20 cellular contexts compared by ENCODE assay signal in genomic region chr10:33418309-33418708, GRCh38.
DNase-seq lines count a peak whose midpoint lies in the region; ATAC-seq, FAIRE-seq and TF ChIP-seq lines count a peak whose summit lies in the region.
"Had no signal": no experiment of that assay in that cellular context is flagged by ENCODE, and none has a peak within 500 bp of the region (broad histone marks: within the 10 kb centered on the region; RNA-seq: fewer than 3 reads in every experiment).

No MANE protein-coding gene starts in this region.

- H3K4ac ChIP-seq in H1 (replicated peaks; ENCODE audit: insufficient read length, low read depth, low read length): no peak overlapping the region

- peak overlapping the region; percentile 72; the same call in 1 of the 2 replicates for H2AFZ ChIP-seq in H1 (ENCODE audit: low read length)

- no peak overlapping the region for H3K23ac ChIP-seq in H1 (ENCODE audit: insufficient read length)

- no peak overlapping the region for H2AK5ac ChIP-seq in H1 (ENCODE audit: low read depth, low read length)

- no peak for ATAC-seq in sciatic nerve
- ATAC-seq in left lung: no peak
- ATAC-seq: HepG2 had no signal

- no peak overlapping the region for H3K56ac ChIP-seq in H1 (replicated peaks; ENCODE audit: insufficient read length, low read depth, low read length)

- TF ChIP-seq POLR2A in H1 (IDR thresholded peaks at IDR 0.05; ENCODE audit: control extremely low read depth in 1 of 2, low read depth in 2 of 2, low read length in 2 of 2): no peak

- DNase-seq in NOMO-1 (lab: John Stamatoyannopoulos, UW; ENCODE audit: unreplicated experiment in 2 of 2) (peak; percentile 13 to 60), NOMO-1 treated with dmso at 0.1 percent for 144 hours (lab: John Stamatoyannopoulos, UW; ENCODE audit: unreplicated experiment) (no peak), NOMO-1 treated with DMSO at 0.1 percent for 48 hours (lab: John Stamatoyannopoulos, UW; ENCODE audit: unreplicated experiment) (peak; percentile 55), H1 (ENCODE audit: low read depth in 1 of 2, low spot score in 2 of 2) (no peak), NCI-H1436 (lab: John Stamatoyannopoulos, UW) (no peak), SIG-M5 treated with dmso at 0.1 percent for 504 hours (lab: John Stamatoyannopoulos, UW; ENCODE audit: unreplicated experiment) (no peak), sciatic nerve (ENCODE audit: low spot score) (no peak), left lung (no peak)
- DNase-seq: 8988T; CD4-positive, CD25-positive, alpha-beta regulatory T cell; CD8-positive, alpha-beta memory T cell; COR-L47; DMS153; DMS79; GDM1; GOT3; H9 had no signal

- H2BK5ac ChIP-seq in H1 (ENCODE audit: low read depth, low read length): no peak overlapping the region

- H3K79me2 ChIP-seq in H1 (ENCODE audit: control insufficient read depth in 1 of 2, insufficient read depth in 2 of 2, low read length in 2 of 2): no peaks in the 10 kb centered on the region

- H2BK12ac ChIP-seq in H1 (ENCODE audit: low read depth, low read length): no peak overlapping the region

- H3K23me2 ChIP-seq in H1 (ENCODE audit: low read depth, low read length): peaks cover 2% of the 10 kb centered on the region; the same call in 1 of the 2 replicates

- H3K9ac ChIP-seq in H1 (replicated peaks in 1 of 4; ENCODE audit: extremely low read depth in 1 of 4, low read depth in 3 of 4, low read length in 3 of 4): no peak overlapping the region
- H3K9ac ChIP-seq: BLaER1 had no signal

- H3K18ac ChIP-seq in H1 (ENCODE audit: extremely low read depth, low read length): no peak overlapping the region

- H2BK20ac ChIP-seq in H1 (ENCODE audit: low read length): no peak overlapping the region

- H3K4me3 ChIP-seq in H1 (ENCODE audit: extremely low read depth in 1 of 4, insufficient read depth in 2 of 4, low read depth in 3 of 4, low read length in 4 of 4) (no peak overlapping the region), left lung (no peak overlapping the region)
- H3K4me3 ChIP-seq: BLaER1 had no signal

- TF ChIP-seq CTCF in H1 (IDR thresholded peaks at IDR 0.05; ENCODE audit: control extremely low read depth in 1 of 3, insufficient read depth in 1 of 3, low read depth in 1 of 3, low read length in 3 of 3): no peak
- TF ChIP-seq CTCF in left lung (IDR thresholded peaks at IDR 0.05): no peak

- no peak overlapping the region for H2BK15ac ChIP-seq in H1 (ENCODE audit: low read length)

- TF ChIP-seq RAD21 in H1 (IDR thresholded peaks at IDR 0.05 in 1 of 2, conservative IDR thresholded peaks at IDR 0.05 in 1 of 2; ENCODE audit: low read depth in 2 of 2, low read length in 2 of 2): no peak

- H3K4me1 ChIP-seq in H1 (replicated peaks in 1 of 4; ENCODE audit: control insufficient read depth in 3 of 4, insufficient read depth in 4 of 4, low read length in 3 of 4) (peaks cover 0 to 3% (median 2%) of the 10 kb centered on the region in 4 experiments; a peak in 1 of 7 replicates), left lung (peaks cover 0 to 4% of the 10 kb centered on the region in 2 donors)

- H4K5ac ChIP-seq in H1 (ENCODE audit: insufficient read length, low read depth, low read length): no peak overlapping the region

- TF ChIP-seq EP300 in H1 (IDR thresholded peaks at IDR 0.05; ENCODE audit: borderline replicate concordance in 1 of 2, low read depth in 2 of 2, low read length in 2 of 2): no peak

- H3K27ac ChIP-seq in H1 (ENCODE audit: low read depth, low read length) (no peak overlapping the region), left lung (no peak overlapping the region)
- H3K27ac ChIP-seq: BLaER1 had no signal

- no peak overlapping the region for H4K91ac ChIP-seq in H1 (replicated peaks; ENCODE audit: insufficient read length, low read length)

- H3K36me3 ChIP-seq in H1 (ENCODE audit: control insufficient read depth in 2 of 4, insufficient read depth in 4 of 4, low read length in 3 of 4) (no peaks in the 10 kb centered on the region), left lung (no peaks in the 10 kb centered on the region)
- H3K36me3 ChIP-seq: BLaER1 had no signal

- FAIRE-seq in H1 (lab: Jason Lieb, UNC): no peak
- FAIRE-seq: GM12892, HepG2 had no signal

- H3K79me1 ChIP-seq in H1 (ENCODE audit: low read depth, low read length): no peaks in the 10 kb centered on the region

- CTCF ChIA-PET in H1 (lab: Charles Lee; ENCODE audit: partially characterized antibody): no interaction called here

- H3K27me3 ChIP-seq in H1 (replicated peaks in 1 of 4; ENCODE audit: control insufficient read depth in 3 of 4, extremely low read depth in 1 of 4, insufficient read depth in 3 of 4, low read length in 3 of 4) (no peaks in the 10 kb centered on the region), left lung (no peaks in the 10 kb centered on the region)
- H3K27me3 ChIP-seq: BLaER1 had no signal

- H3K9me3 ChIP-seq in H1 (ENCODE audit: insufficient read depth in 2 of 2, low read depth in 1 of 2, low read length in 1 of 2): no peaks in the 10 kb centered on the region
- no peaks in the 10 kb centered on the region for H3K9me3 ChIP-seq in left lung

- no peaks in the 10 kb centered on the region for H4K20me1 ChIP-seq in H1 (replicated peaks in 1 of 2; ENCODE audit: control insufficient read depth in 1 of 2, insufficient read depth in 2 of 2, low read length in 2 of 2)
- H4K20me1 ChIP-seq: BLaER1 had no signal

- no peak overlapping the region for H3K4me2 ChIP-seq in H1 (ENCODE audit: insufficient read depth in 1 of 2, low read depth in 2 of 2, low read length in 2 of 2)

- POLR2A ChIA-PET in H1 (lab: Charles Lee; ENCODE audit: partially characterized antibody): no interaction called here

- H3K14ac ChIP-seq in H1 (ENCODE audit: insufficient read length): no peak overlapping the region

- whole genome bisulfite sequencing in H1 (ENCODE audit: extremely low coverage in 1 of 2, insufficient coverage in 1 of 2, insufficient read length in 1 of 2, insufficient replicate concordance in 2 of 2, low coverage in 1 of 2, low lambda C conversion rate in 2 of 2, missing lambda C conversion rate in 1 of 2), 2 experiments: 97% methylated on average over 4 of the region's 4 CpGs; no CpG with 5 or more reads in 1 of the 2 experiments

- no peak overlapping the region for H4K8ac ChIP-seq in H1 (ENCODE audit: extremely low read depth, insufficient read depth, low read length)

- H2BK120ac ChIP-seq in H1 (replicated peaks; ENCODE audit: low read depth, low read length): no peak overlapping the region

- intact Hi-C loops in sciatic nerve (cut with DNase I): no loop called here
- intact Hi-C loops in left lung (cut with DNase I): no loop called here

TF ChIP-seq in H1, 55 proteins besides CTCF, POLR2A, EP300 and RAD21:
- no peak for TF ChIP-seq SAP30 (IDR thresholded peaks at IDR 0.05; ENCODE audit: insufficient read depth, insufficient replicate concordance, low read length)
- TF ChIP-seq GABPA (IDR thresholded peaks at IDR 0.05; ENCODE audit: borderline replicate concordance, insufficient read depth, low read length): no peak
- TF ChIP-seq CHD1 (IDR thresholded peaks at IDR 0.05; ENCODE audit: low read depth, low read length): no peak
- TF ChIP-seq, protein P1, sequence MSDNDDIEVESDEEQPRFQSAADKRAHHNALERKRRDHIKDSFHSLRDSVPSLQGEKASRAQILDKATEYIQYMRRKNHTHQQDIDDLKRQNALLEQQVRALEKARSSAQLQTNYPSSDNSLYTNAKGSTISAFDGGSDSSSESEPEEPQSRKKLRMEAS (IDR thresholded peaks at IDR 0.05): no peak
- no peak for TF ChIP-seq KDM5A (IDR thresholded peaks at IDR 0.05; ENCODE audit: low read length)
- TF ChIP-seq TBP (IDR thresholded peaks at IDR 0.05; ENCODE audit: low read depth, low read length): no peak
- no peak for TF ChIP-seq NANOG (IDR thresholded peaks at IDR 0.05; ENCODE audit: insufficient read depth, low read depth, low read length, poor library complexity, severe bottlenecking)
- no peak for TF ChIP-seq JUND (IDR thresholded peaks at IDR 0.05; ENCODE audit: low read length)
- TF ChIP-seq FOSL1 (IDR thresholded peaks at IDR 0.05; ENCODE audit: insufficient read depth, low read depth, low read length): no peak
- no peak for TF ChIP-seq ASH2L (IDR thresholded peaks at IDR 0.05; ENCODE audit: low read length)
- no peak for TF ChIP-seq ZNF274 (IDR thresholded peaks at IDR 0.05; ENCODE audit: borderline replicate concordance, extremely low read depth, low read length)
- no peak for TF ChIP-seq JUN (IDR thresholded peaks at IDR 0.05; ENCODE audit: low read depth, low read length)
- no peak for TF ChIP-seq ATF3 (IDR thresholded peaks at IDR 0.05; ENCODE audit: insufficient read depth, low read depth, low read length)
- TF ChIP-seq EZH2 (IDR thresholded peaks at IDR 0.05; ENCODE audit: low read depth, low read length, severe bottlenecking): no peak
- no peak for TF ChIP-seq RFX5 (IDR thresholded peaks at IDR 0.05; ENCODE audit: borderline replicate concordance, low read depth, low read length)
- no peak for TF ChIP-seq NRF1 (IDR thresholded peaks at IDR 0.05; ENCODE audit: low read depth, low read length)
- no peak for TF ChIP-seq SIN3A (conservative IDR thresholded peaks at IDR 0.05 in 1 of 2, IDR thresholded peaks at IDR 0.05 in 1 of 2; ENCODE audit: low read depth in 1 of 2, low read length in 2 of 2)
- TF ChIP-seq CTBP2 (IDR thresholded peaks at IDR 0.05; ENCODE audit: borderline replicate concordance, insufficient read depth, insufficient read length, low read length): no peak
- no peak for TF ChIP-seq POLR2AphosphoS5 (IDR thresholded peaks at IDR 0.05; ENCODE audit: low read depth, low read length)
- TF ChIP-seq POU5F1 (IDR thresholded peaks at IDR 0.05; ENCODE audit: low read depth, low read length): no peak
TF ChIP-seq in H1: peak in this region for 0.

Comparison
In these comparisons a context has a peak if more than half of its experiments do, and no peak if none do; other contexts are left out.
1. DNase-seq: peak in NOMO-1 (2 of 2) and NOMO-1 treated with DMSO at 0.1 percent for 48 hours (single experiment); none in NOMO-1 treated with dmso at 0.1 percent for 144 hours (single experiment), H1 (0 of 2), NCI-H1436 (single experiment), SIG-M5 treated with dmso at 0.1 percent for 504 hours (single experiment), sciatic nerve (single experiment) and left lung (0 of 2).